ENCODE assay signal across 8 cellular contexts in genomic region chr13:33251131-33251629, GRCh38. TPM values are rescaled to one million over a fixed set of nuclear protein-coding genes. Genes with fewer than 3 reads are reported as not detected.
DNase-seq lines count a peak whose midpoint lies in the region; FAIRE-seq lines count a peak whose summit lies in the region.

No MANE protein-coding gene starts in this region.

- peak overlapping the region; percentile 63 for H3K4me2 ChIP-seq in GM23248 (ENCODE audit: unreplicated experiment)

- peaks cover 39% of the 10 kb centered on the region for H3F3A ChIP-seq in GM23248 (ENCODE audit: insufficient read depth)

- no peaks in the 10 kb centered on the region for H3K27me3 ChIP-seq in GM23248 (replicated peaks; ENCODE audit: insufficient read depth)

- in situ Hi-C loops in GM23248 (cut with MboI) = no loop called here

- DNase-seq in GM04503 (ENCODE audit: low read depth) = peak; percentile 90
- peak; percentile 94 for DNase-seq in GM23248
- peak; percentile 28 for DNase-seq in NAMALWA (ENCODE audit: low spot score)
- peak; percentile 92 to 95 for DNase-seq in dermis microvascular lymphatic vessel endothelial cell (ENCODE audit: low read depth in 2 of 2)
- peak; percentile 83 for DNase-seq in pulmonary artery endothelial cell (ENCODE audit: low read depth, low spot score)
- no peak for DNase-seq in GM19239 (ENCODE audit: insufficient read length, low spot score)
- no peak for DNase-seq in stimulated activated CD4-positive, alpha-beta T cell treated with anti-CD3 and anti-CD28 coated beads, Interleukin-12 subunit alpha, Interleukin-12 subunit beta, amount 100 ng/mL, for 4 hours
- DNase-seq in central memory CD4-positive, alpha-beta T cell = no peak

- H3K9ac ChIP-seq in GM23248 = peak overlapping the region; percentile 26; the same call in 1 of the 2 replicates

- H3K79me2 ChIP-seq in GM23248 (ENCODE audit: insufficient read depth) = peaks cover 94% of the 10 kb centered on the region

- no peaks in the 10 kb centered on the region for H4K20me1 ChIP-seq in GM23248 (ENCODE audit: insufficient read depth)

- WGBS in GM23248 (ENCODE audit: low coverage in 1 of 2, low lambda C conversion rate in 2 of 2, missing lambda C conversion rate in 2 of 2), 2 experiments = 0% methylated on average over 2 of the region's 2 CpGs

- FAIRE-seq in GM19239 (lab: Jason Lieb, UNC) = no peak

- H3K27ac ChIP-seq in GM23248 = peak overlapping the region; percentile 73

- no peak overlapping the region for H2AFZ ChIP-seq in GM23248

- H3K36me3 ChIP-seq in GM23248 (ENCODE audit: low read depth) = 0 out of 2 replicates have a peak, but pooled peaks cover 3% of the 10 kb centered on the region

- no peaks in the 10 kb centered on the region for H3K9me2 ChIP-seq in GM23248 (ENCODE audit: insufficient read depth)

- peak overlapping the region; percentile 55 for H3K4me3 ChIP-seq in GM23248

- H3K9me3 ChIP-seq in GM23248 (ENCODE audit: low read depth) = no peaks in the 10 kb centered on the region

- peaks cover 42% of the 10 kb centered on the region for H3K4me1 ChIP-seq in GM23248 (ENCODE audit: insufficient read depth)

RNA-seq across cellular contexts. Expression of gene STARD13, which starts 34.4 kb away (rescaled TPM):
- 13.4 and 16.6 TPM in 2 replicates for total RNA-seq in GM23248 (2014; rRNA removed; shearing (Covaris generic))
- polyA plus RNA-seq in GM23248 (2016; fragmentation: Nextera tagmentation; extraction: Ambion mirVana) = 13.2 and 13.8 TPM in 2 replicates
- total RNA-seq in dermis microvascular lymphatic vessel endothelial cell = 19.3 and 21.9 TPM in 2 replicates
- 32.5 and 35.0 TPM in 2 replicates for total RNA-seq in pulmonary artery endothelial cell

Comparison
In these comparisons a context has a peak if more than half of its experiments do, and no peak if none do; other contexts are left out.
1. DNase-seq: peak in GM04503 (single experiment), GM23248 (single experiment), NAMALWA (single experiment), dermis microvascular lymphatic vessel endothelial cell (2 of 2) and pulmonary artery endothelial cell (single experiment); none in GM19239 (single experiment), stimulated activated CD4-positive, alpha-beta T cell treated with anti-CD3 and anti-CD28 coated beads, Interleukin-12 subunit alpha, Interleukin-12 subunit beta, amount 100 ng/mL, for 4 hours (single experiment) and central memory CD4-positive, alpha-beta T cell (single experiment).